In genomic region chr3:150372320-150373118, GRCh38 we compare ENCODE assay signal across 8 cellular contexts. TPM values are rescaled to one million over a fixed set of nuclear protein-coding genes. Genes with fewer than 3 reads are reported as not detected.
DNase-seq lines count a peak whose midpoint lies in the region; ATAC-seq and TF ChIP-seq lines count a peak whose summit lies in the region.

No MANE protein-coding gene starts in this region.

- DNase-seq in EL (peak; percentile 63), COR-L47 (lab: John Stamatoyannopoulos, UW) (no peak)
- no peak for DNase-seq in stimulated activated naive CD8-positive, alpha-beta T cell treated with anti-CD3 and anti-CD28 coated beads, Interleukin-15, Interleukin-2, amounts not matched to agents 100 U/mL and 50 U/mL, for 24 hours

- no peak for TF ChIP-seq CTCF in brain (conservative IDR thresholded peaks at IDR 0.05)
- no peak for TF ChIP-seq CTCF in nephron (IDR thresholded peaks at IDR 0.05; ENCODE audit: unreplicated experiment in 3 of 3)

- H3K4me3 Mint-ChIP-seq in brain (peak overlapping the region in 2 of 5 experiments; percentile 69 to 75), nephron (no peak overlapping the region)

- peaks cover 52% of the 10 kb centered on the region for H3K4me1 Mint-ChIP-seq in brain
- peaks cover 44% of the 10 kb centered on the region for H3K4me1 Mint-ChIP-seq in nephron

- no peaks in the 10 kb centered on the region for H3K27me3 Mint-ChIP-seq in brain
- no peaks in the 10 kb centered on the region for H3K27me3 Mint-ChIP-seq in nephron (ENCODE audit: low read depth)

- peaks cover 0 to 2% (median 0%) of the 10 kb centered on the region in 5 experiments for H3K9me3 Mint-ChIP-seq in brain
- H3K9me3 Mint-ChIP-seq in nephron = no peaks in the 10 kb centered on the region

- H3K27ac Mint-ChIP-seq in brain = peak overlapping the region in 4 of 5 experiments; percentile 16 to 97 (median 60)
- H3K27ac Mint-ChIP-seq in nephron = peak overlapping the region; percentile 84 to 97 (median 97)

- ATAC-seq in HG03432 (IDR thresholded peaks at IDR 0.05; ENCODE audit: unreplicated experiment) (peak; percentile 49), HG03135 (IDR thresholded peaks at IDR 0.05; ENCODE audit: unreplicated experiment) (no peak), HG02852 (IDR thresholded peaks at IDR 0.05; ENCODE audit: unreplicated experiment) (no peak)
- no peak for ATAC-seq in stimulated activated naive CD8-positive, alpha-beta T cell treated with anti-CD3 and anti-CD28 coated beads, Interleukin-15, Interleukin-2, amounts not matched to agents 100 U/mL and 50 U/mL, for 24 hours

- H3K36me3 Mint-ChIP-seq in brain = no peaks in the 10 kb centered on the region
- H3K36me3 Mint-ChIP-seq in nephron (ENCODE audit: low read depth) = peaks cover 3% of the 10 kb centered on the region

RNA-seq across cellular contexts. Expression of gene TSC22D2, which starts 35.6 kb away (rescaled TPM):
- 4.4 TPM for polyA plus RNA-seq in brain (ENCODE audit: insufficient read depth, low read depth, low replicate concordance)
